9 cellular contexts compared by ENCODE assay signal in genomic region chr4:6474053-6474568, GRCh38. TPM values are rescaled to one million over a fixed set of nuclear protein-coding genes. Genes with fewer than 3 reads are reported as not detected.
DNase-seq lines count a peak whose midpoint lies in the region; ATAC-seq and TF ChIP-seq lines count a peak whose summit lies in the region.
"Had no signal": no experiment of that assay in that cellular context is flagged by ENCODE, and none has a peak within 500 bp of the region (broad histone marks: within the 10 kb centered on the region; RNA-seq: fewer than 3 reads in every experiment).

No MANE protein-coding gene starts in this region.

- no peaks in the 10 kb centered on the region for H3K36me3 ChIP-seq in Karpas-422 (ENCODE audit: insufficient read depth, low read length)
- H3K36me3 ChIP-seq: uterus had no signal

- no peaks in the 10 kb centered on the region for H3K9me3 ChIP-seq in Karpas-422 (ENCODE audit: low read length)
- H3K9me3 ChIP-seq: uterus had no signal

- H3K4me3 Mint-ChIP-seq in activated T-cell treated with anti-CD3 and anti-CD28 coated beads, Interleukin-2, amount 50 U/mL, for 72 hours = no peak overlapping the region

- no peak overlapping the region for H3K27ac Mint-ChIP-seq in activated T-cell treated with anti-CD3 and anti-CD28 coated beads, Interleukin-2, amount 50 U/mL, for 72 hours

- no peaks in the 10 kb centered on the region for H3K36me3 Mint-ChIP-seq in activated T-cell treated with anti-CD3 and anti-CD28 coated beads, Interleukin-2, amount 50 U/mL, for 72 hours (ENCODE audit: insufficient read depth in 2 of 2)

- no peak overlapping the region for H3K9ac ChIP-seq in Karpas-422 (ENCODE audit: low read length)

- H3K27me3 Mint-ChIP-seq in activated T-cell treated with anti-CD3 and anti-CD28 coated beads, Interleukin-2, amount 50 U/mL, for 72 hours (ENCODE audit: low read depth) = peaks cover 45% of the 10 kb centered on the region

- H3K4me3 ChIP-seq in Karpas-422 (ENCODE audit: low read length) (no peak overlapping the region), dorsolateral prefrontal cortex (no peak overlapping the region)
- H3K4me3 ChIP-seq: uterus had no signal

- H4K20me1 ChIP-seq in Karpas-422 (ENCODE audit: insufficient read depth, low read depth, low read length) = no peaks in the 10 kb centered on the region

- no peak overlapping the region for H3K4me2 ChIP-seq in Karpas-422 (ENCODE audit: low read depth, low read length, poor library complexity, severe bottlenecking)

- no peaks in the 10 kb centered on the region for H3K79me2 ChIP-seq in Karpas-422 (ENCODE audit: low read length)

- H3K27me3 ChIP-seq in Karpas-422 (ENCODE audit: low read length) (no peaks in the 10 kb centered on the region), dorsolateral prefrontal cortex (no peaks in the 10 kb centered on the region)
- H3K27me3 ChIP-seq: uterus had no signal

- ATAC-seq in omental fat pad (ENCODE audit: low FRiP score) = no peak
- no peak for ATAC-seq in activated T-cell treated with anti-CD3 and anti-CD28 coated beads, Interleukin-2, amount 50 U/mL, for 72 hours (replicated peaks in 1 of 2)

- no peaks in the 10 kb centered on the region for H3K9me2 ChIP-seq in Karpas-422 (replicated peaks; ENCODE audit: insufficient read depth, low read length)

- H3K4me1 Mint-ChIP-seq in activated T-cell treated with anti-CD3 and anti-CD28 coated beads, Interleukin-2, amount 50 U/mL, for 72 hours (ENCODE audit: low read depth) = no peaks in the 10 kb centered on the region

- intact Hi-C loops in dorsolateral prefrontal cortex (cut with DNase I) = loop anchor here (5.0 to 10.0 kb wide), 4 partner anchors 73 to 209 kb away; partner anchors contain the start of gene WFS1 (in 1 of the 2)

- TF ChIP-seq CTCF in dorsolateral prefrontal cortex (IDR thresholded peaks at IDR 0.05 in 54 of 56, conservative IDR thresholded peaks at IDR 0.05 in 2 of 56; ENCODE audit: low read depth in 1 of 56, partially characterized antibody in 56 of 56) (peak in 48 of 56 donors; percentile 14 to 54 (median 38)), omental fat pad (IDR thresholded peaks at IDR 0.05) (no peak)

- H3K4me1 ChIP-seq in Karpas-422 (ENCODE audit: low read length) = no peaks in the 10 kb centered on the region
- H3K4me1 ChIP-seq: uterus had no signal

- DNase-seq in NCI-H345 (lab: John Stamatoyannopoulos, UW) (peak; percentile 25), NCI-H345 treated with DMSO at 0.1 percent for 48 hours (lab: John Stamatoyannopoulos, UW; ENCODE audit: unreplicated experiment) (no peak), Karpas-422 (peak; percentile 47), dorsolateral prefrontal cortex (peak in 1 of 10 donors; percentile 36), omental fat pad (ENCODE audit: low spot score) (peak; percentile 14), HPDE6-E6E7 (ENCODE audit: extremely low spot score) (no peak), OCI-M2 (lab: John Stamatoyannopoulos, UW; ENCODE audit: unreplicated experiment) (no peak)
- no peak for DNase-seq in activated T-cell treated with anti-CD3 and anti-CD28 coated beads, Interleukin-2, amount 50 U/mL, for 72 hours
- DNase-seq: uterus had no signal

- H2AFZ ChIP-seq in Karpas-422 (ENCODE audit: low read length) = no peak overlapping the region

- peaks cover 0 to 5% of the 10 kb centered on the region in 2 donors for H3K9me3 Mint-ChIP-seq in activated T-cell treated with anti-CD3 and anti-CD28 coated beads, Interleukin-2, amount 50 U/mL, for 72 hours

- H3K27ac ChIP-seq in Karpas-422 (ENCODE audit: low read length) (no peak overlapping the region), dorsolateral prefrontal cortex (peak overlapping the region in 16 of 59 donors; percentile 13 to 81 (median 62))
- H3K27ac ChIP-seq: uterus had no signal

RNA-seq across cellular contexts. Expression of gene PPP2R2C, which starts 1.7 kb away (rescaled TPM):
- not detected in 2 replicates for total RNA-seq in Karpas-422 (2014; rRNA removed; shearing (Covaris generic); ENCODE audit: low replicate concordance)
- 100 to 1,000 TPM; 133 to 356 (median 270) TPM for total RNA-seq in dorsolateral prefrontal cortex
- 1 to 10 TPM in 1 of 4 donors, under 1 TPM in 3; 0.38 to 1.7 (median 0.68) TPM for total RNA-seq in omental fat pad
- total RNA-seq in activated T-cell treated with anti-CD3 and anti-CD28 coated beads, Interleukin-2, amount 50 U/mL, for 72 hours = not detected

Comparison
In these comparisons a context has a peak if more than half of its experiments do, and no peak if none do; other contexts are left out.
1. DNase-seq: peak in NCI-H345 (single experiment), Karpas-422 (single experiment) and omental fat pad (single experiment); none in NCI-H345 treated with DMSO at 0.1 percent for 48 hours (single experiment), HPDE6-E6E7 (single experiment), OCI-M2 (single experiment) and activated T-cell treated with anti-CD3 and anti-CD28 coated beads, Interleukin-2, amount 50 U/mL, for 72 hours (0 of 2).
2. CTCF ChIP-seq: peak in dorsolateral prefrontal cortex (48 of 56); none in omental fat pad (0 of 3).
3. RNA of gene PPP2R2C, which starts 1.7 kb away (total RNA-seq): 133 to 356 TPM in dorsolateral prefrontal cortex; 0.38 to 1.7 TPM in omental fat pad, not detected in activated T-cell treated with anti-CD3 and anti-CD28 coated beads, Interleukin-2, amount 50 U/mL, for 72 hours and not detected in Karpas-422; every median in the first group is over 10 times any median in the second.